9 cellular contexts compared by ENCODE assay signal in the genomic region with DNA sequence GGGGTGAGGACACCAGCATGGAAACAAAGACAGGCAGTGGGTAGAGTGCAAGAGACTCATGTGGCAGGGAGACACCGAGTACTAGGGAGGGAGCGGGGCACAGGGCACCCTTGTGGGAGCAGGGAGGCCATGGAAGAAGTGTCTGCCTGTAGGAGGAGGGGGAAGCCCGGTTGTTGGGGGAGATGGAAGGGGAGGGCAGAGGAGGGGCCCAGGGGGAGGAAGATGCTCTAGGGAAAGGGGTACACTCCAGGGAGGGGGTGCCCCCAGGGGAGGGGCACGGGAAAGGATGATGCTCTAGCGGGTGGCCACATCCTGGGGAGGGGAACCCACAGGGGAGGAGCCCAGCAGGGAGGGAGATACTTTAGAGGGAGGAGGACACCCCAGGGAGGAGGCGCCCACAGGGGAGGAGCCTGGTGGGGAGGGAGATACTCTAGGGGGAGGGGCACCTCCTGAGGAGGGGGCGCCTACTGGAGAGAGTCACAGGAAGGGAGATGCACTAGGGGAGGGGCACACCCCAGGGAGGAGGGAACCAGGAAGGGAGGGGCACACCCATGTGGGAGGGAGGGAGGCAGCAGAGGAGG. TPM values are rescaled to one million over a fixed set of nuclear protein-coding genes. Genes with fewer than 3 reads are reported as not detected.
DNase-seq lines count a peak whose midpoint lies in the region; ATAC-seq and TF ChIP-seq lines count a peak whose summit lies in the region.
"Had no signal": no experiment of that assay in that cellular context is flagged by ENCODE, and none has a peak within 500 bp of the region (broad histone marks: within the 10 kb centered on the region; RNA-seq: fewer than 3 reads in every experiment).

No MANE protein-coding gene starts in this region.

- ATAC-seq in WTC11, result no peak
- ATAC-seq in stimulated activated naive CD8-positive, alpha-beta T cell treated with anti-CD3 and anti-CD28 coated beads, Interleukin-15, Interleukin-2, amounts not matched to agents 100 U/mL and 50 U/mL, for 24 hours, result peak; percentile 77

- H3K4me3 Mint-ChIP-seq in WTC11, result no peak overlapping the region
- H3K4me3 Mint-ChIP-seq in nephron progenitor cell, result no peak overlapping the region

- H3K27ac ChIP-seq in stomach, result no peak overlapping the region
- H3K27ac ChIP-seq: neutrophil had no signal

- H3K4me1 ChIP-seq in stomach, result no peaks in the 10 kb centered on the region

- TF ChIP-seq EP300 in stomach (IDR thresholded peaks at IDR 0.05), result no peak

- 56 to 65% (median 63%) methylated on average over 7 of the region's 7 CpGs for WGBS in stomach, 5 donors

- H3K9me3 Mint-ChIP-seq in WTC11, result peaks cover 8% of the 10 kb centered on the region
- peaks cover 15% of the 10 kb centered on the region for H3K9me3 Mint-ChIP-seq in nephron progenitor cell

- TF ChIP-seq CTCF in WTC11 (IDR thresholded peaks at IDR 0.05), result no peak
- no peak for TF ChIP-seq CTCF in nephron progenitor cell (IDR thresholded peaks at IDR 0.05)
- TF ChIP-seq CTCF in stomach (IDR thresholded peaks at IDR 0.05), result no peak

- TF ChIP-seq POLR2A in stomach (IDR thresholded peaks at IDR 0.05), result no peak

- CTCF ChIA-PET in WTC11 (lab: Charles Lee), result no interaction called here

- no peaks in the 10 kb centered on the region for H3K36me3 ChIP-seq in stomach
- H3K36me3 ChIP-seq: neutrophil had no signal

- H3K27me3 ChIP-seq in stomach, result peaks cover 0 to 16% (median 0%) of the 10 kb centered on the region in 3 donors

- H3K27me3 Mint-ChIP-seq in WTC11 (ENCODE audit: low read depth) (no peaks in the 10 kb centered on the region), nephron progenitor cell (ENCODE audit: low read depth, poor library complexity) (peaks cover 3% of the 10 kb centered on the region)

- H3K27ac Mint-ChIP-seq in WTC11 (no peak overlapping the region), nephron progenitor cell (peak overlapping the region; percentile 60)

- intact Hi-C loops in stomach (cut with DNase I; ENCODE audit: low total_unique reads), result no loop called here

- POLR2A ChIA-PET in WTC11 (lab: Charles Lee), result no interaction called here

- DNase-seq in WTC11 (ENCODE audit: low spot score), result no peak
- peak; percentile 64 for DNase-seq in activated gamma-delta T cell treated with Interleukin-2 at 50 U/mL for 16 hours
- DNase-seq in nephron progenitor cell, result no peak
- DNase-seq in stimulated activated naive CD8-positive, alpha-beta T cell treated with anti-CD3 and anti-CD28 coated beads, Interleukin-15, Interleukin-2, amounts not matched to agents 100 U/mL and 50 U/mL, for 24 hours, result peak; percentile 76
- DNase-seq in stomach, result no peak
- DNase-seq in A172 (ENCODE audit: low spot score), result no peak
- DNase-seq in DMS53 treated with DMSO at 0.1 percent for 48 hours (lab: John Stamatoyannopoulos, UW; ENCODE audit: unreplicated experiment), result no peak
- DNase-seq: amygdala had no signal

- no peak overlapping the region for H3K4me3 ChIP-seq in stomach

- H3K36me3 Mint-ChIP-seq in WTC11 (peaks cover 13% of the 10 kb centered on the region), nephron progenitor cell (ENCODE audit: low read depth) (peaks cover 53% of the 10 kb centered on the region)

- peaks cover 0 to 14% (median 10%) of the 10 kb centered on the region in 4 donors for H3K9me3 ChIP-seq in stomach
- H3K9me3 ChIP-seq: neutrophil had no signal

- peaks cover 3% of the 10 kb centered on the region for H3K4me1 Mint-ChIP-seq in WTC11
- H3K4me1 Mint-ChIP-seq in nephron progenitor cell, result peaks cover 5% of the 10 kb centered on the region

TF ChIP-seq in WTC11, 78 proteins besides CTCF, POLR2A, EP300 and RAD21:
- TF ChIP-seq, protein P1, sequence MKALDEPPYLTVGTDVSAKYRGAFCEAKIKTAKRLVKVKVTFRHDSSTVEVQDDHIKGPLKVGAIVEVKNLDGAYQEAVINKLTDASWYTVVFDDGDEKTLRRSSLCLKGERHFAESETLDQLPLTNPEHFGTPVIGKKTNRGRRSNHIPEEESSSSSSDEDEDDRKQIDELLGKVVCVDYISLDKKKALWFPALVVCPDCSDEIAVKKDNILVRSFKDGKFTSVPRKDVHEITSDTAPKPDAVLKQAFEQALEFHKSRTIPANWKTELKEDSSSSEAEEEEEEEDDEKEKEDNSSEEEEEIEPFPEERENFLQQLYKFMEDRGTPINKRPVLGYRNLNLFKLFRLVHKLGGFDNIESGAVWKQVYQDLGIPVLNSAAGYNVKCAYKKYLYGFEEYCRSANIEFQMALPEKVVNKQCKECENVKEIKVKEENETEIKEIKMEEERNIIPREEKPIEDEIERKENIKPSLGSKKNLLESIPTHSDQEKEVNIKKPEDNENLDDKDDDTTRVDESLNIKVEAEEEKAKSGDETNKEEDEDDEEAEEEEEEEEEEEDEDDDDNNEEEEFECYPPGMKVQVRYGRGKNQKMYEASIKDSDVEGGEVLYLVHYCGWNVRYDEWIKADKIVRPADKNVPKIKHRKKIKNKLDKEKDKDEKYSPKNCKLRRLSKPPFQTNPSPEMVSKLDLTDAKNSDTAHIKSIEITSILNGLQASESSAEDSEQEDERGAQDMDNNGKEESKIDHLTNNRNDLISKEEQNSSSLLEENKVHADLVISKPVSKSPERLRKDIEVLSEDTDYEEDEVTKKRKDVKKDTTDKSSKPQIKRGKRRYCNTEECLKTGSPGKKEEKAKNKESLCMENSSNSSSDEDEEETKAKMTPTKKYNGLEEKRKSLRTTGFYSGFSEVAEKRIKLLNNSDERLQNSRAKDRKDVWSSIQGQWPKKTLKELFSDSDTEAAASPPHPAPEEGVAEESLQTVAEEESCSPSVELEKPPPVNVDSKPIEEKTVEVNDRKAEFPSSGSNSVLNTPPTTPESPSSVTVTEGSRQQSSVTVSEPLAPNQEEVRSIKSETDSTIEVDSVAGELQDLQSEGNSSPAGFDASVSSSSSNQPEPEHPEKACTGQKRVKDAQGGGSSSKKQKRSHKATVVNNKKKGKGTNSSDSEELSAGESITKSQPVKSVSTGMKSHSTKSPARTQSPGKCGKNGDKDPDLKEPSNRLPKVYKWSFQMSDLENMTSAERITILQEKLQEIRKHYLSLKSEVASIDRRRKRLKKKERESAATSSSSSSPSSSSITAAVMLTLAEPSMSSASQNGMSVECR (CRISPR knock-in tag; IDR thresholded peaks at IDR 0.05; ENCODE audit: borderline replicate concordance), result no peak
- TF ChIP-seq SP1 (CRISPR knock-in tag; conservative IDR thresholded peaks at IDR 0.05), result 0 out of 2 replicates have a peak, but pooled peaks have one; percentile 26

RNA-seq across cellular contexts. Expression of a gene that starts 24.9 kb away (rescaled TPM):
- total RNA-seq in WTC11 (2021), result 6.9 to 10.8 TPM (median 7.9 TPM) in 3 replicates
- 100 to 1,000 TPM in 1 of 5 donors, 10 to 100 TPM in 3, under 1 TPM in 1; 0.43 to 221 (median 13.2) TPM for total RNA-seq in stomach
- 1 to 10 TPM; 2.1 to 6.6 (median 2.3) TPM for polyA plus RNA-seq in stomach
- not detected in 2 replicates for total RNA-seq in A172 (2014; rRNA removed; shearing (Covaris generic))

Comparison
In these comparisons a context has a peak if more than half of its experiments do, and no peak if none do; other contexts are left out.
1. DNase-seq: peak in activated gamma-delta T cell treated with Interleukin-2 at 50 U/mL for 16 hours (single experiment) and stimulated activated naive CD8-positive, alpha-beta T cell treated with anti-CD3 and anti-CD28 coated beads, Interleukin-15, Interleukin-2, amounts not matched to agents 100 U/mL and 50 U/mL, for 24 hours (single experiment); none in WTC11 (single experiment), nephron progenitor cell (single experiment), stomach (single experiment), A172 (single experiment) and DMS53 treated with DMSO at 0.1 percent for 48 hours (single experiment).